In the genomic region with DNA sequence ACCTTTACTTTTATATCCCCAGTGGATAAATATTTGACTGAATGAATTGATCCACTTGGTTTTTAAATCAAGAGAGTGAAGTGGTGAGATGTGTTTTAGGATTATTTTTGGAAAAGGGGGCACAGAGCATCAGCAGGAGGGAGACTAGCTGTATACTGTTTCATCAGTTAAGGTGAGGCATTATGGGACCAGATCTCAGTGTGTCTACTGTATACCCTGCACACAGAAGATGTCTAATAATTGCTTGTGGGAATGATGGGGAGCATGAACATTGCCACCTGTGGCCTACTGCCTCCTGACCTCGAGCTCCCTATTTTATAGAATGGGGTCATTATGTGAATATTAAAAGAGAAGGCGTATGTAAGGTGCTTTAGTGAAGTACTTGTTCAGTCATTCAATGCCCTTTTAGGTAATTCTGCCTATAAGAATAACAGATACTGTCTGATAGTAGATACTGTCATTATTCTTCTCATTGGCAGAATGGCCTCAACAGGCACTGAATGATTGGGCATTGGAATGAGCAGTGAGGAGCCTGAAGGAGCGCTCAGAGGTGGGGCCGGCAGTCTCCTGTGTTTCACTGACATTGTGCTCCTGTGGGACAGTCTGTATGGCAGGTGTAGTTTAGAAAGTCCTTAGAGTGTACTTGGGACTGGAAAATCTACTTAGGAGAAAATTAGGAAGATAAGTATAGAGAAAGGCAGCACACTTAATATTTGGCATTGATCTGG, we compare ENCODE assay signal across 9 cellular contexts. TPM values are rescaled to one million over a fixed set of nuclear protein-coding genes. Genes with fewer than 3 reads are reported as not detected.
DNase-seq lines count a peak whose midpoint lies in the region; ATAC-seq, FAIRE-seq and TF ChIP-seq lines count a peak whose summit lies in the region.
"Had no signal": no experiment of that assay in that cellular context is flagged by ENCODE, and none has a peak within 500 bp of the region (broad histone marks: within the 10 kb centered on the region; RNA-seq: fewer than 3 reads in every experiment).

No MANE protein-coding gene starts in this region.

- peaks cover 11% of the 10 kb centered on the region for H3K36me3 ChIP-seq in bronchial epithelial cell (ENCODE audit: control insufficient read depth, insufficient read depth, low read length)
- peaks cover 31 to 43% of the 10 kb centered on the region in 2 donors for H3K36me3 ChIP-seq in muscle layer of duodenum (ENCODE audit: control insufficient read depth in 1 of 2, insufficient read depth in 2 of 2, low read length in 2 of 2)

- intact Hi-C loops in posterior vena cava (cut with DNase I), result no loop called here

- peaks cover 8 to 19% of the 10 kb centered on the region in 2 donors for H3K4me1 ChIP-seq in muscle layer of duodenum (ENCODE audit: control insufficient read depth in 1 of 2, insufficient read depth in 2 of 2, low read length in 2 of 2)

- no peaks in the 10 kb centered on the region for H3K27me3 Mint-ChIP-seq in stimulated activated naive CD8-positive, alpha-beta T cell treated with anti-CD3 and anti-CD28 coated beads, Interleukin-15, Interleukin-2, amounts not matched to agents 100 ng/mL and 50 ng/mL, for 24 hours

- H3K4me3 Mint-ChIP-seq in stimulated activated naive CD8-positive, alpha-beta T cell treated with anti-CD3 and anti-CD28 coated beads, Interleukin-15, Interleukin-2, amounts not matched to agents 100 ng/mL and 50 ng/mL, for 24 hours, result peak overlapping the region; percentile 40

- H3K36me3 Mint-ChIP-seq in stimulated activated naive CD8-positive, alpha-beta T cell treated with anti-CD3 and anti-CD28 coated beads, Interleukin-15, Interleukin-2, amounts not matched to agents 100 ng/mL and 50 ng/mL, for 24 hours (ENCODE audit: low read depth), result peaks cover 85% of the 10 kb centered on the region

- peak overlapping the region; percentile 62 for H3K27ac Mint-ChIP-seq in stimulated activated naive CD8-positive, alpha-beta T cell treated with anti-CD3 and anti-CD28 coated beads, Interleukin-15, Interleukin-2, amounts not matched to agents 100 ng/mL and 50 ng/mL, for 24 hours

- peak overlapping the region; percentile 4 for H3K4me3 ChIP-seq in bronchial epithelial cell (ENCODE audit: low read depth, low read length)
- peak overlapping the region; percentile 59 to 60 for H3K4me3 ChIP-seq in muscle layer of duodenum (ENCODE audit: low read depth in 1 of 2, low read length in 2 of 2)

- peaks cover 47% of the 10 kb centered on the region for H3K4me1 Mint-ChIP-seq in stimulated activated naive CD8-positive, alpha-beta T cell treated with anti-CD3 and anti-CD28 coated beads, Interleukin-15, Interleukin-2, amounts not matched to agents 100 ng/mL and 50 ng/mL, for 24 hours (ENCODE audit: low read depth)

- no peak for DNase-seq in stimulated activated naive CD8-positive, alpha-beta T cell treated with anti-CD3 and anti-CD28 coated beads, Interleukin-15, Interleukin-2, amounts not matched to agents 100 U/mL and 50 U/mL, for 24 hours
- DNase-seq in bronchial epithelial cell (ENCODE audit: low read depth), result no peak
- no peak for DNase-seq in activated effector memory CD4-positive, alpha-beta T cell treated with Interleukin-2 at 50 U/mL for 16 hours
- DNase-seq in posterior vena cava (ENCODE audit: low spot score), result no peak
- no peak for DNase-seq in SW480 (ENCODE audit: low spot score)
- no peak for DNase-seq in GM20000 (ENCODE audit: low spot score)
- DNase-seq: NCI-H187 had no signal

- no peaks in the 10 kb centered on the region for H3K9me3 Mint-ChIP-seq in stimulated activated naive CD8-positive, alpha-beta T cell treated with anti-CD3 and anti-CD28 coated beads, Interleukin-15, Interleukin-2, amounts not matched to agents 100 ng/mL and 50 ng/mL, for 24 hours

- no peaks in the 10 kb centered on the region for H3K9me3 ChIP-seq in muscle layer of duodenum (ENCODE audit: control insufficient read depth in 1 of 2, low read length in 2 of 2)

- no peak for FAIRE-seq in bronchial epithelial cell (lab: Jason Lieb, UNC)

- TF ChIP-seq CTCF in bronchial epithelial cell (IDR thresholded peaks at IDR 0.05; ENCODE audit: insufficient read depth, low read length, severe bottlenecking), result no peak
- no peak for TF ChIP-seq CTCF in GM20000 (IDR thresholded peaks at IDR 0.05; ENCODE audit: extremely low read depth, missing control alignments)

- H3K27me3 ChIP-seq in bronchial epithelial cell (ENCODE audit: control insufficient read depth, insufficient read depth, low read length) (no peaks in the 10 kb centered on the region), muscle layer of duodenum (ENCODE audit: low read depth, low read length) (no peaks in the 10 kb centered on the region)

- no peak for ATAC-seq in stimulated activated naive CD8-positive, alpha-beta T cell treated with anti-CD3 and anti-CD28 coated beads, Interleukin-15, Interleukin-2, amounts not matched to agents 100 U/mL and 50 U/mL, for 24 hours

- peak overlapping the region; percentile 12 for H3K27ac ChIP-seq in muscle layer of duodenum (ENCODE audit: low read length)

RNA-seq across cellular contexts. Expression of gene FAM120AOS, which starts 47.4 kb away (rescaled TPM):
- 47.1 and 63.1 TPM in 2 replicates for total RNA-seq in bronchial epithelial cell
- total RNA-seq in posterior vena cava, result 10 to 100 TPM; 31.5 to 44.0 TPM

RNA-seq across cellular contexts. Expression of gene FAM120A, which starts 49.2 kb away (rescaled TPM):
- total RNA-seq in bronchial epithelial cell, result 69.0 and 100 TPM in 2 replicates
- total RNA-seq in posterior vena cava, result 10 to 100 TPM; 94.8 TPM
